ENCODE assay signal across 16 cellular contexts in the genomic region with DNA sequence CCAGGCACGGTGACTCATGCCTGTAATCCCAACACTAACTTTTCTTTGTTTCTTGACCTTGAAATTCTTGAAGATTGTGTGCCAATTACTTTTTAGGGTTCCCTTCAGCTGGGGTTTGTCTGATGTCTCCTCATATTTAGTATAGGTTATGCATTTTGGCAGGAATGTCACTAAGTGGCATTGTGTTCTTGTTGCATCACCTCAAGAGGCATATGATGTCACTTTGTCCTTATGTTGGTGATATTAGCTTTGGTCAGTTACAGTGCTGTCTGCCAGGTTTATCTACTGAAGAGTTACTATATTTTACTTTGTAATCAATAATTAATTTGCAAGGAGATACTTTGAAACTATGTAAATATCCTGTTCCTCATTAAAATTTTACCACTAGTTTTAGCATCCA.
DNase-seq lines count a peak whose midpoint lies in the region; FAIRE-seq and TF ChIP-seq lines count a peak whose summit lies in the region.
"Had no signal": no experiment of that assay in that cellular context is flagged by ENCODE, and none has a peak within 500 bp of the region (broad histone marks: within the 10 kb centered on the region; RNA-seq: fewer than 3 reads in every experiment).

No MANE protein-coding gene starts in this region.

- H3K4me2 ChIP-seq in mesendoderm (ENCODE audit: low read length): no peak overlapping the region
- H3K4me2 ChIP-seq: KMS-11 had no signal

- WGBS in mesendoderm (ENCODE audit: extremely low coverage, insufficient coverage, low lambda C conversion rate): no CpG with 5 or more reads among the region's 1 CpG

- H2BK15ac ChIP-seq in mesendoderm (replicated peaks; ENCODE audit: low read depth): no peak overlapping the region

- no peak overlapping the region for H3K27ac ChIP-seq in mesendoderm (ENCODE audit: low read depth, low read length)
- H3K27ac ChIP-seq: KMS-11 had no signal

- DNase-seq in Calu3 (no peak), GM19239 (ENCODE audit: insufficient read length, low spot score) (no peak), adipocyte (ENCODE audit: low read depth) (peak; percentile 11), mesendoderm (peak; percentile 43), posterior vena cava (ENCODE audit: low spot score) (no peak), iPS-NIHi7 (ENCODE audit: extremely low spot score) (no peak), hippocampal formation (lab: John Stamatoyannopoulos, UW) (no peak)
- DNase-seq: COR-L47, DMS79 treated with DMSO at 0.1 percent for 48 hours, NCI-H1092, NCI-H187, NCI-H69, Right ventricle myocardium superior had no signal

- H3K79me2 ChIP-seq in mesendoderm (ENCODE audit: control insufficient read depth, insufficient read depth, low read length): no peaks in the 10 kb centered on the region

- H3K4me3 ChIP-seq in adipocyte (ENCODE audit: low read length) (no peak overlapping the region), mesendoderm (ENCODE audit: low read length) (no peak overlapping the region)
- H3K4me3 ChIP-seq: BLaER1 treated with 17β-estradiol and CSF1 and Interleukin-3, amounts not matched to agents 10 nM and 100 nM had no signal

- no peaks in the 10 kb centered on the region for H3K27me3 ChIP-seq in adipocyte (replicated peaks; ENCODE audit: control insufficient read depth, insufficient read depth, low read length)
- no peaks in the 10 kb centered on the region for H3K27me3 ChIP-seq in mesendoderm (ENCODE audit: insufficient read depth, low read length, poor library complexity)
- H3K27me3 ChIP-seq: BLaER1 treated with 17β-estradiol and CSF1 and Interleukin-3, amounts not matched to agents 10 nM and 100 nM had no signal

- H3K9me3 Mint-ChIP-seq in Calu3 (ENCODE audit: low read depth, unreplicated experiment): no peaks in the 10 kb centered on the region

- no peak overlapping the region for H4K8ac ChIP-seq in mesendoderm (ENCODE audit: low read depth, low read length)

- H3K56ac ChIP-seq in mesendoderm (ENCODE audit: low read length): no peak overlapping the region

- CTCF ChIA-PET in Calu3 (lab: Charles Lee): interaction anchor here (1.3 kb wide), 1 partner anchor 12 kb away, joined by 4 read pairs; no protein-coding TSS in a partner anchor

- TF ChIP-seq CTCF in Calu3 (IDR thresholded peaks at IDR 0.05; ENCODE audit: unreplicated experiment): no peak

- BruUV-seq in Calu3 (replicated peaks; lab: Mats Ljungman, UMichigan): no TSS peak

- peak overlapping the region; percentile 60 for H3K27ac Mint-ChIP-seq in Calu3 (ENCODE audit: unreplicated experiment)

- no peak overlapping the region for H3K18ac ChIP-seq in mesendoderm (ENCODE audit: low read length)

- no peaks in the 10 kb centered on the region for H3K9me3 ChIP-seq in adipocyte (ENCODE audit: control insufficient read depth, low read length)

- H4K5ac ChIP-seq in mesendoderm (ENCODE audit: low read length): no peak overlapping the region

- H2AK5ac ChIP-seq in mesendoderm (ENCODE audit: low read length): no peak overlapping the region

- no peak overlapping the region for H3K4me3 Mint-ChIP-seq in Calu3 (ENCODE audit: low read depth, unreplicated experiment)

- H3K4me1 Mint-ChIP-seq in Calu3 (ENCODE audit: low read depth, unreplicated experiment): peaks cover 28% of the 10 kb centered on the region

- H3K4me1 ChIP-seq in adipocyte (ENCODE audit: control insufficient read depth, insufficient read depth, low read length) (peaks cover 9% of the 10 kb centered on the region), mesendoderm (ENCODE audit: control insufficient read depth, low read depth, low read length) (no peaks in the 10 kb centered on the region)

- no peaks in the 10 kb centered on the region for H3K27me3 Mint-ChIP-seq in Calu3 (ENCODE audit: unreplicated experiment)

- H3K36me3 Mint-ChIP-seq in Calu3 (ENCODE audit: insufficient read depth, unreplicated experiment): peaks cover 12% of the 10 kb centered on the region

- H3K9ac ChIP-seq in adipocyte (ENCODE audit: low read length) (no peak overlapping the region), mesendoderm (ENCODE audit: low read length) (no peak overlapping the region)
- H3K9ac ChIP-seq: BLaER1 treated with 17β-estradiol and CSF1 and Interleukin-3, amounts not matched to agents 10 nM and 100 nM; KMS-11 had no signal

- H3K4ac ChIP-seq in mesendoderm (ENCODE audit: low read depth, low read length): no peak overlapping the region

- H3K36me3 ChIP-seq in adipocyte (ENCODE audit: control insufficient read depth, insufficient read depth, low read length, severe bottlenecking): no peaks in the 10 kb centered on the region
- no peaks in the 10 kb centered on the region for H3K36me3 ChIP-seq in mesendoderm (ENCODE audit: control insufficient read depth, insufficient read depth, low read length)
- H3K36me3 ChIP-seq: BLaER1 treated with 17β-estradiol and CSF1 and Interleukin-3, amounts not matched to agents 10 nM and 100 nM had no signal

- peak; percentile 56 for FAIRE-seq in GM19239 (lab: Jason Lieb, UNC)
- FAIRE-seq: H54 had no signal

- no peak overlapping the region for H2BK5ac ChIP-seq in mesendoderm (ENCODE audit: low read length)

- H3K79me1 ChIP-seq in mesendoderm (ENCODE audit: low read length): no peaks in the 10 kb centered on the region

- H3K23ac ChIP-seq in mesendoderm (ENCODE audit: low read length): no peak overlapping the region

- intact Hi-C loops in Calu3 (cut with micrococcal nuclease; ENCODE audit: unreplicated experiment): no loop called here
- intact Hi-C loops in posterior vena cava (cut with DNase I): no loop called here

- H2BK120ac ChIP-seq in mesendoderm (ENCODE audit: low read depth, low read length): no peak overlapping the region

Comparison
In these comparisons a context has a peak if more than half of its experiments do, and no peak if none do; other contexts are left out.
1. DNase-seq: peak in adipocyte (single experiment) and mesendoderm (single experiment); none in Calu3 (single experiment), GM19239 (single experiment), posterior vena cava (single experiment), iPS-NIHi7 (single experiment) and hippocampal formation (0 of 2).